ENCODE assay signal across 21 cellular contexts in genomic region chr1:68370101-68370915, GRCh38.
"Had no signal": no experiment of that assay in that cellular context is flagged by ENCODE, and none has a peak within 500 bp of the region (broad histone marks: within the 10 kb centered on the region; RNA-seq: fewer than 3 reads in every experiment).

No MANE protein-coding gene starts in this region.

- H3K4me1 Mint-ChIP-seq: natural killer cell; stimulated activated memory B cell treated with anti-CD40 and anti-IgM and Interleukin-4, amounts not matched to agents 10 μg/mL and 1 μg/mL and 100 μg/mL, for 72 hours; stimulated activated naive CD8-positive, alpha-beta T cell treated with anti-CD3 and anti-CD28 coated beads, Interleukin-15, amount 100 ng/mL, for 72 hours had no signal

- H3K36me3 ChIP-seq: colonic mucosa, gastrocnemius medialis, left ventricle myocardium inferior, spleen, tibial nerve, upper lobe of right lung, vagina had no signal

- H3K4me1 ChIP-seq: colonic mucosa, gastrocnemius medialis, left ventricle myocardium inferior, spleen, testis, upper lobe of right lung, vagina had no signal

- H3K4me3 ChIP-seq: colonic mucosa, gastrocnemius medialis, left ventricle myocardium inferior, mucosa of descending colon, spleen, testis, tibial nerve, upper lobe of right lung, vagina had no signal

- H3K27ac Mint-ChIP-seq: endodermal cell; natural killer cell; progenitor cell of endocrine pancreas; stimulated activated memory B cell treated with anti-CD40 and anti-IgM and Interleukin-4, amounts not matched to agents 10 μg/mL and 1 μg/mL and 100 μg/mL, for 72 hours; stimulated activated naive CD8-positive, alpha-beta T cell treated with anti-CD3 and anti-CD28 coated beads, Interleukin-15, amount 100 ng/mL, for 72 hours had no signal

- ATAC-seq: gastrocnemius medialis; mucosa of descending colon; natural killer cell; sciatic nerve; stimulated activated memory B cell treated with anti-CD40 and anti-IgM and Interleukin-4, amounts not matched to agents 10 μg/mL and 1 μg/mL and 100 μg/mL, for 72 hours; stimulated activated naive CD8-positive, alpha-beta T cell treated with anti-CD3 and anti-CD28 coated beads, Interleukin-15, amount 100 ng/mL, for 72 hours; upper lobe of right lung had no signal

- DNase-seq: colonic mucosa; effector CD4-positive, alpha-beta T cell; endodermal cell; gastrocnemius medialis; islet precursor cell; left ventricle myocardium inferior; mucosa of descending colon; natural killer cell; spleen; stimulated activated CD4-positive, alpha-beta T cell treated with anti-CD3 and anti-CD28 coated beads, Interleukin-15, amount 100 ng/mL, for 24 hours; stimulated activated CD4-positive, alpha-beta T cell treated with anti-CD3 and anti-CD28 coated beads, Interleukin-1b, Interleukin-23, amount 100 ng/mL, for 48 hours; stimulated activated CD4-positive, alpha-beta T cell treated with anti-CD3 and anti-CD28 coated beads, Interleukin-4, amount 100 ng/mL, for 24 hours; stimulated activated naive CD8-positive, alpha-beta T cell treated with anti-CD3 and anti-CD28 coated beads, Interleukin-15, amount 100 ng/mL, for 72 hours; testis; upper lobe of right lung had no signal

- H3K27me3 ChIP-seq: colonic mucosa, gastrocnemius medialis, spleen, testis, tibial nerve, upper lobe of right lung, vagina had no signal

- H3K9me3 ChIP-seq: colonic mucosa, gastrocnemius medialis, left ventricle myocardium inferior, mucosa of descending colon, spleen, testis, tibial nerve, upper lobe of right lung, vagina had no signal

- H3K27ac ChIP-seq: colonic mucosa, gastrocnemius medialis, left ventricle myocardium inferior, spleen, testis, tibial nerve, upper lobe of right lung, vagina had no signal

- H3K4me3 Mint-ChIP-seq: endodermal cell; natural killer cell; neural crest cell; stimulated activated memory B cell treated with anti-CD40 and anti-IgM and Interleukin-4, amounts not matched to agents 10 μg/mL and 1 μg/mL and 100 μg/mL, for 72 hours; stimulated activated naive CD8-positive, alpha-beta T cell treated with anti-CD3 and anti-CD28 coated beads, Interleukin-15, amount 100 ng/mL, for 72 hours had no signal

- H3K27me3 Mint-ChIP-seq: progenitor cell of endocrine pancreas; stimulated activated memory B cell treated with anti-CD40 and anti-IgM and Interleukin-4, amounts not matched to agents 10 μg/mL and 1 μg/mL and 100 μg/mL, for 72 hours; stimulated activated naive CD8-positive, alpha-beta T cell treated with anti-CD3 and anti-CD28 coated beads, Interleukin-15, amount 100 ng/mL, for 72 hours had no signal

- H3K36me3 Mint-ChIP-seq: natural killer cell; stimulated activated memory B cell treated with anti-CD40 and anti-IgM and Interleukin-4, amounts not matched to agents 10 μg/mL and 1 μg/mL and 100 μg/mL, for 72 hours had no signal

- H3K9me3 Mint-ChIP-seq: endodermal cell; stimulated activated memory B cell treated with anti-CD40 and anti-IgM and Interleukin-4, amounts not matched to agents 10 μg/mL and 1 μg/mL and 100 μg/mL, for 72 hours; stimulated activated naive CD8-positive, alpha-beta T cell treated with anti-CD3 and anti-CD28 coated beads, Interleukin-15, amount 100 ng/mL, for 72 hours had no signal
